ENCODE assay signal across 22 cellular contexts in the genomic region with DNA sequence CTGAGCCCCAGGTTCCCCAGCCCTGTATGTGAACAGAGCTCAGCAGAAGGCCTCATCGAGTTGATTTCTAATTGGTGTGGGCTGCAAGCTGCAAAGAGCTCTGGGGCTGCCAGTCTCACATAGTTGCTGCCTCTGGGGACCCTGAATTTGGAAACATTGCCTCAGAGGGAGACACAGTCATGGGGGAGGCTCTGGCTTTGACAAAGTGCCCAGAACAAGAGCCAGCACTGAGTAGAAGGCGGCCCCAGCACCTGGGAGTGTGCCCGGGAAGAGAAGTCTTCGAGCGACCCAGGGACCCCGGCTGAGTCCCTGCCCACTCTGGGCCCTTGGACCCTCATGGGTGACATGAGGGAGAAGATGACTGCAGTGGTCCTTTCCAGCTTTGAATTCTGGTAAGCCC. TPM values are rescaled to one million over a fixed set of nuclear protein-coding genes. Genes with fewer than 3 reads are reported as not detected.
"Had no signal": no experiment of that assay in that cellular context is flagged by ENCODE, and none has a peak within 500 bp of the region (broad histone marks: within the 10 kb centered on the region; RNA-seq: fewer than 3 reads in every experiment).

No MANE protein-coding gene starts in this region.

- H3K36me3 ChIP-seq: gastrocnemius medialis, stomach, upper lobe of left lung had no signal

- DNase-seq: activated CD4-positive, alpha-beta memory T cell treated with anti-CD3 and anti-CD28 coated beads, Interleukin-2, amount 10 ng/mL, durations not matched to agents 7 days and 5 days; activated CD4-positive, alpha-beta T cell treated with anti-CD3 and anti-CD28 coated beads for 48 hours; activated CD4-positive, CD25-positive, alpha-beta regulatory T cell; activated CD8-positive, alpha-beta memory T cell treated with anti-CD3 and anti-CD28 coated beads, Interleukin-2, amount 10 ng/mL, durations not matched to agents 7 days and 5 days; activated naive CD8-positive, alpha-beta T cell treated with anti-CD3 and anti-CD28 coated beads for 36 hours; amniotic stem cell; body of pancreas; gastrocnemius medialis; head of caudate nucleus; kidney glomerular epithelial cell; naive B cell; psoas muscle; stimulated activated CD4-positive, alpha-beta T cell treated with anti-CD3 and anti-CD28 coated beads, Interleukin-4, amount 100 ng/mL, for 24 hours; stomach; T1000; upper lobe of left lung had no signal

- H3K36me3 Mint-ChIP-seq: activated CD8-positive, alpha-beta memory T cell treated with anti-CD3 and anti-CD28 coated beads, Interleukin-2, amount 10 ng/mL, durations not matched to agents 7 days and 5 days; activated naive CD8-positive, alpha-beta T cell treated with anti-CD3 and anti-CD28 coated beads for 36 hours; memory B cell; naive B cell; stimulated activated effector memory CD8-positive, alpha-beta T cell treated with anti-CD3 and anti-CD28 coated beads, Interleukin-12 subunit alpha, Interleukin-12 subunit beta, amount 100 ng/mL, for 72 hours had no signal

- H3K4me3 ChIP-seq: body of pancreas, gastrocnemius medialis, psoas muscle, stomach, upper lobe of left lung had no signal

- H3K9me3 ChIP-seq: body of pancreas, gastrocnemius medialis, psoas muscle, stomach, upper lobe of left lung had no signal

- H3K27ac Mint-ChIP-seq: activated CD4-positive, alpha-beta memory T cell treated with anti-CD3 and anti-CD28 coated beads, Interleukin-2, amount 10 ng/mL, durations not matched to agents 7 days and 5 days; activated CD8-positive, alpha-beta memory T cell treated with anti-CD3 and anti-CD28 coated beads, Interleukin-2, amount 10 ng/mL, durations not matched to agents 7 days and 5 days; activated naive CD8-positive, alpha-beta T cell treated with anti-CD3 and anti-CD28 coated beads for 36 hours; memory B cell; naive B cell; stimulated activated effector memory CD8-positive, alpha-beta T cell treated with anti-CD3 and anti-CD28 coated beads, Interleukin-12 subunit alpha, Interleukin-12 subunit beta, amount 100 ng/mL, for 72 hours had no signal

- ATAC-seq: activated CD8-positive, alpha-beta memory T cell treated with anti-CD3 and anti-CD28 coated beads, Interleukin-2, amount 10 ng/mL, durations not matched to agents 7 days and 5 days; body of pancreas; gastrocnemius medialis; psoas muscle; sciatic nerve; stimulated activated effector memory CD8-positive, alpha-beta T cell treated with anti-CD3 and anti-CD28 coated beads, Interleukin-12 subunit alpha, Interleukin-12 subunit beta, amount 100 ng/mL, for 72 hours had no signal

- H3K4me1 Mint-ChIP-seq: memory B cell had no signal

- H3K27ac ChIP-seq: body of pancreas, gastrocnemius medialis, psoas muscle, stomach, upper lobe of left lung had no signal

- H3K4me3 Mint-ChIP-seq: activated CD4-positive, alpha-beta memory T cell treated with anti-CD3 and anti-CD28 coated beads, Interleukin-2, amount 10 ng/mL, durations not matched to agents 7 days and 5 days; activated CD8-positive, alpha-beta memory T cell treated with anti-CD3 and anti-CD28 coated beads, Interleukin-2, amount 10 ng/mL, durations not matched to agents 7 days and 5 days; activated naive CD8-positive, alpha-beta T cell treated with anti-CD3 and anti-CD28 coated beads for 36 hours; memory B cell; naive B cell; neural crest cell; stimulated activated effector memory CD8-positive, alpha-beta T cell treated with anti-CD3 and anti-CD28 coated beads, Interleukin-12 subunit alpha, Interleukin-12 subunit beta, amount 100 ng/mL, for 72 hours had no signal

- H3K9me3 Mint-ChIP-seq: activated CD4-positive, alpha-beta memory T cell treated with anti-CD3 and anti-CD28 coated beads, Interleukin-2, amount 10 ng/mL, durations not matched to agents 7 days and 5 days; activated naive CD8-positive, alpha-beta T cell treated with anti-CD3 and anti-CD28 coated beads for 36 hours; memory B cell; neural crest cell; stimulated activated effector memory CD8-positive, alpha-beta T cell treated with anti-CD3 and anti-CD28 coated beads, Interleukin-12 subunit alpha, Interleukin-12 subunit beta, amount 100 ng/mL, for 72 hours had no signal

RNA-seq across cellular contexts. Expression of gene NTRK3, which starts 7.3 kb away (rescaled TPM):
- total RNA-seq: activated CD4-positive, alpha-beta memory T cell treated with anti-CD3 and anti-CD28 coated beads, Interleukin-2, amount 10 ng/mL, durations not matched to agents 7 days and 5 days; activated CD8-positive, alpha-beta memory T cell treated with anti-CD3 and anti-CD28 coated beads, Interleukin-2, amount 10 ng/mL, durations not matched to agents 7 days and 5 days; activated naive CD8-positive, alpha-beta T cell treated with anti-CD3 and anti-CD28 coated beads for 36 hours; epithelial cell of proximal tubule; fibroblast of lung had no signal
